In the genomic region with DNA sequence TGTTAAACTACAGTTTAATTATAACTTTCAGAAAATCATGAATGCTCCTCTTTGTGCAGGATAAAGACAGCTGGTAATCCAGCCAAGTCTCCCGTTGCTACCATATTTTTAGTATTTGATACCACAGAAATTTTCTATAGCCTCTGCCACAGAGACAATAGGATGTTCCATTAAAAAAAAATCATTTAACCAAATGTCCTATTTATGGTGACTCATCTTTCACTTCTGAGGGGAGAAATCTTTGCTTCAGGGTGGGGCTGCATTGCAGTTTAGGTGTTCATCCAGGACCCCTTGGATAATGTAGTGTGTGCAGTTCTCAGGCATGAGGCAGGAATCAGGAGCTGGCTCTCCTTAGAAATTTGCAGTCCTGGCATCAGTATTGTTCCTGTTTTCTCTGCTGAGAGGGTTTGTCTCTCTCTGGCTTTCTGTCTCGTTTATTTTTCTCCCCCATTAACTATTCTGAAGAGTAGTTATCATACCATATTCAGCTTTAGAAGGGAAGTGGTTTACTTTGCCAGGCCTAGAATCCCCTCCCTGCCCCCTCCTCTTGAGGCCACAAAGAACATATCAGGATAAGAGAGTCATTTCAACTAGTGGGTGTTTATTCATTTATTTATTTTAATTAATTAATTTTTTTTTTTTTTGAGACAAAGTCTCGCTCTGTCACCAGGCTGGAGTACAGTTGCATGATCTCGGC, we compare ENCODE assay signal across 13 cellular contexts. TPM values are rescaled to one million over a fixed set of nuclear protein-coding genes. Genes with fewer than 3 reads are reported as not detected.
DNase-seq lines count a peak whose midpoint lies in the region; ATAC-seq lines count a peak whose summit lies in the region.
"Had no signal": no experiment of that assay in that cellular context is flagged by ENCODE, and none has a peak within 500 bp of the region (broad histone marks: within the 10 kb centered on the region; RNA-seq: fewer than 3 reads in every experiment).

No MANE protein-coding gene starts in this region.

- no peak for ATAC-seq in natural killer cell treated with Interleukin-12 subunit alpha and Interleukin-12 subunit beta and Interleukin-15 and Interleukin-18, amount 100 ng/mL, for 72 hours
- no peak for ATAC-seq in GM18511 (IDR thresholded peaks at IDR 0.05; ENCODE audit: unreplicated experiment)

- peaks cover 25% of the 10 kb centered on the region for H3K4me1 ChIP-seq in effector memory CD4-positive, alpha-beta T cell (ENCODE audit: control insufficient read depth, insufficient read depth, low read length, poor library complexity, severe bottlenecking)

- H3K27me3 ChIP-seq in effector memory CD4-positive, alpha-beta T cell (replicated peaks; ENCODE audit: control insufficient read depth, insufficient read depth, low read length, poor library complexity, severe bottlenecking), result no peaks in the 10 kb centered on the region

- H3K27ac Mint-ChIP-seq in activated naive CD8-positive, alpha-beta T cell, result peak overlapping the region; percentile 85
- peak overlapping the region in 1 of 2 donors; percentile 68 for H3K27ac Mint-ChIP-seq in natural killer cell treated with Interleukin-12 subunit alpha and Interleukin-12 subunit beta and Interleukin-15 and Interleukin-18, amount 100 ng/mL, for 72 hours
- H3K27ac Mint-ChIP-seq: nephron progenitor cell; T-helper 1 cell treated with Interleukin-12 subunit alpha and Interleukin-12 subunit beta and Interleukin-4 antibody, amounts not matched to agents 30 μg/mL and 1 μg/mL, for 36 hours had no signal

- no peak overlapping the region for H3K4me3 ChIP-seq in effector memory CD4-positive, alpha-beta T cell (ENCODE audit: insufficient read depth, low read depth, low read length, poor library complexity, severe bottlenecking)

- peaks cover 60% of the 10 kb centered on the region for H3K4me1 Mint-ChIP-seq in activated naive CD8-positive, alpha-beta T cell (ENCODE audit: low read depth)
- peaks cover 32 to 34% of the 10 kb centered on the region in 2 donors for H3K4me1 Mint-ChIP-seq in natural killer cell treated with Interleukin-12 subunit alpha and Interleukin-12 subunit beta and Interleukin-15 and Interleukin-18, amount 100 ng/mL, for 72 hours (ENCODE audit: low read depth in 2 of 2)

- peak overlapping the region; percentile 56 for H3K4me3 Mint-ChIP-seq in activated naive CD8-positive, alpha-beta T cell
- peak overlapping the region; percentile 3 for H3K4me3 Mint-ChIP-seq in natural killer cell treated with Interleukin-12 subunit alpha and Interleukin-12 subunit beta and Interleukin-15 and Interleukin-18, amount 100 ng/mL, for 72 hours
- H3K4me3 Mint-ChIP-seq: nephron progenitor cell; T-helper 1 cell treated with Interleukin-12 subunit alpha and Interleukin-12 subunit beta and Interleukin-4 antibody, amounts not matched to agents 30 μg/mL and 1 μg/mL, for 36 hours had no signal

- H3K9me3 ChIP-seq in KOPT-K1 (ENCODE audit: insufficient read depth, low read length, poor library complexity, severe bottlenecking), result no peaks in the 10 kb centered on the region
- no peaks in the 10 kb centered on the region for H3K9me3 ChIP-seq in effector memory CD4-positive, alpha-beta T cell (ENCODE audit: control insufficient read depth, low read length)

- 0 out of 2 replicates have a peak, but pooled peaks cover 3% of the 10 kb centered on the region for H3K36me3 ChIP-seq in KOPT-K1 (ENCODE audit: insufficient read depth, low read length)
- H3K36me3 ChIP-seq in effector memory CD4-positive, alpha-beta T cell (ENCODE audit: control insufficient read depth, insufficient read depth, low read length), result no peaks in the 10 kb centered on the region

- peak overlapping the region; percentile 11 for H3K27ac ChIP-seq in KOPT-K1 (ENCODE audit: low read depth, low read length, poor library complexity, severe bottlenecking)
- H3K27ac ChIP-seq in effector memory CD4-positive, alpha-beta T cell (ENCODE audit: insufficient read depth, low read length, poor library complexity, severe bottlenecking), result no peak overlapping the region

- H3K9me3 Mint-ChIP-seq in activated naive CD8-positive, alpha-beta T cell (ENCODE audit: low read depth), result no peaks in the 10 kb centered on the region
- no peaks in the 10 kb centered on the region for H3K9me3 Mint-ChIP-seq in natural killer cell treated with Interleukin-12 subunit alpha and Interleukin-12 subunit beta and Interleukin-15 and Interleukin-18, amount 100 ng/mL, for 72 hours
- H3K9me3 Mint-ChIP-seq: nephron progenitor cell; T-helper 1 cell treated with Interleukin-12 subunit alpha and Interleukin-12 subunit beta and Interleukin-4 antibody, amounts not matched to agents 30 μg/mL and 1 μg/mL, for 36 hours had no signal

- peaks cover 2% of the 10 kb centered on the region for H3K36me3 Mint-ChIP-seq in activated naive CD8-positive, alpha-beta T cell
- H3K36me3 Mint-ChIP-seq in natural killer cell treated with Interleukin-12 subunit alpha and Interleukin-12 subunit beta and Interleukin-15 and Interleukin-18, amount 100 ng/mL, for 72 hours, result no peaks in the 10 kb centered on the region

- peak; percentile 5 for DNase-seq in NCI-H146 (lab: John Stamatoyannopoulos, UW)
- DNase-seq in NCI-H146 treated with DMSO at 0.1 percent for 48 hours (lab: John Stamatoyannopoulos, UW; ENCODE audit: unreplicated experiment), result no peak
- DNase-seq in natural killer cell treated with Interleukin-12 subunit alpha and Interleukin-12 subunit beta and Interleukin-15 and Interleukin-18, amount 100 ng/mL, for 72 hours (ENCODE audit: low spot score), result no peak
- no peak for DNase-seq in effector memory CD4-positive, alpha-beta T cell
- DNase-seq in AG08396 (ENCODE audit: low spot score), result no peak
- DNase-seq: NCI-H187 treated with DMSO at 0.1 percent for 48 hours, nephron progenitor cell had no signal

- no peaks in the 10 kb centered on the region for H3K27me3 Mint-ChIP-seq in activated naive CD8-positive, alpha-beta T cell
- H3K27me3 Mint-ChIP-seq in natural killer cell treated with Interleukin-12 subunit alpha and Interleukin-12 subunit beta and Interleukin-15 and Interleukin-18, amount 100 ng/mL, for 72 hours, result no peaks in the 10 kb centered on the region

RNA-seq across cellular contexts. Expression of gene PRUNE1, which starts 3.1 kb away (rescaled TPM):
- total RNA-seq in natural killer cell treated with Interleukin-12 subunit alpha and Interleukin-12 subunit beta and Interleukin-15 and Interleukin-18, amount 100 ng/mL, for 72 hours, result 10 to 100 TPM; 12.7 to 13.1 TPM

RNA-seq across cellular contexts. Expression of gene MINDY1, which starts 4.6 kb away (rescaled TPM):
- 10 to 100 TPM; 17.1 to 39.0 TPM for total RNA-seq in natural killer cell treated with Interleukin-12 subunit alpha and Interleukin-12 subunit beta and Interleukin-15 and Interleukin-18, amount 100 ng/mL, for 72 hours

RNA-seq across cellular contexts. Expression of gene BNIPL, which starts 25.1 kb away (rescaled TPM):
- total RNA-seq in natural killer cell treated with Interleukin-12 subunit alpha and Interleukin-12 subunit beta and Interleukin-15 and Interleukin-18, amount 100 ng/mL, for 72 hours, result 1 to 10 TPM; 1.4 to 3.8 TPM

RNA-seq across cellular contexts. Expression of gene ANXA9, which starts 29.2 kb away (rescaled TPM):
- not detected for total RNA-seq in natural killer cell treated with Interleukin-12 subunit alpha and Interleukin-12 subunit beta and Interleukin-15 and Interleukin-18, amount 100 ng/mL, for 72 hours
- total RNA-seq: Daoy, dermis microvascular lymphatic vessel endothelial cell had no signal

RNA-seq across cellular contexts. Expression of gene C1orf56, which starts 36.2 kb away (rescaled TPM):
- total RNA-seq in natural killer cell treated with Interleukin-12 subunit alpha and Interleukin-12 subunit beta and Interleukin-15 and Interleukin-18, amount 100 ng/mL, for 72 hours, result 1 to 10 TPM in 1 of 2 donors, under 1 TPM in 1; 0.95 to 1.1 TPM
